14 cellular contexts compared by ENCODE assay signal in genomic region chr14:104984056-104984894, GRCh38. TPM values are rescaled to one million over a fixed set of nuclear protein-coding genes. Genes with fewer than 3 reads are reported as not detected.
DNase-seq lines count a peak whose midpoint lies in the region; ATAC-seq and TF ChIP-seq lines count a peak whose summit lies in the region.
"Had no signal": no experiment of that assay in that cellular context is flagged by ENCODE, and none has a peak within 500 bp of the region (broad histone marks: within the 10 kb centered on the region; RNA-seq: fewer than 3 reads in every experiment).

No MANE protein-coding gene starts in this region.

- H3K27ac Mint-ChIP-seq in progenitor cell of endocrine pancreas: peak overlapping the region; percentile 16

- H3K9me3 Mint-ChIP-seq in activated T-cell treated with anti-CD3 and anti-CD28 coated beads, Interleukin-2, amount 50 U/mL, for 4 hours: no peaks in the 10 kb centered on the region
- H3K9me3 Mint-ChIP-seq in progenitor cell of endocrine pancreas (ENCODE audit: low read depth): no peaks in the 10 kb centered on the region

- H3K4me1 ChIP-seq in RWPE2 (ENCODE audit: insufficient read depth, poor library complexity, severe bottlenecking) (peaks cover 12% of the 10 kb centered on the region), esophagus squamous epithelium (peaks cover 11 to 39% (median 15%) of the 10 kb centered on the region in 3 donors), tibial artery (peaks cover 0 to 21% (median 9%) of the 10 kb centered on the region in 4 donors)

- H3K36me3 Mint-ChIP-seq in activated T-cell treated with anti-CD3 and anti-CD28 coated beads, Interleukin-2, amount 50 U/mL, for 4 hours (ENCODE audit: insufficient read depth): no peaks in the 10 kb centered on the region
- no peaks in the 10 kb centered on the region for H3K36me3 Mint-ChIP-seq in progenitor cell of endocrine pancreas (ENCODE audit: insufficient read depth)

- intact Hi-C loops in esophagus squamous epithelium (cut with DNase I): no loop called here
- intact Hi-C loops in tibial artery (cut with DNase I; ENCODE audit: low total_unique reads): loop anchor here (5.0 to 10.0 kb wide), 2 partner anchors 108 to 511 kb away; partner anchors contain the start of gene TEDC1

- peaks cover 8% of the 10 kb centered on the region for H3K27me3 Mint-ChIP-seq in activated T-cell treated with anti-CD3 and anti-CD28 coated beads, Interleukin-2, amount 50 U/mL, for 4 hours (ENCODE audit: low read depth)
- peaks cover 25% of the 10 kb centered on the region for H3K27me3 Mint-ChIP-seq in progenitor cell of endocrine pancreas

- no peak overlapping the region for H3K27ac ChIP-seq in RWPE2 (ENCODE audit: poor library complexity, severe bottlenecking)
- H3K27ac ChIP-seq in esophagus squamous epithelium: peak overlapping the region in 3 of 4 donors; percentile 39 to 88 (median 87)
- H3K27ac ChIP-seq in tibial artery: peak overlapping the region in 1 of 2 donors; percentile 82

- H3K4me3 ChIP-seq in RWPE2 (ENCODE audit: severe bottlenecking) (no peak overlapping the region), esophagus squamous epithelium (no peak overlapping the region), tibial artery (no peak overlapping the region)

- DNase-seq in activated T-cell treated with anti-CD3 and anti-CD28 coated beads, Interleukin-2, amount 50 U/mL, for 4 hours: no peak
- DNase-seq in activated T-cell treated with anti-CD3 and anti-CD28 coated beads, Interleukin-2, amount 50 U/mL, for 1 hour: no peak
- DNase-seq in RWPE2 (ENCODE audit: low spot score) (peak; percentile 70), esophagus squamous epithelium (lab: John Stamatoyannopoulos, UW) (no peak), progenitor cell of endocrine pancreas (ENCODE audit: low spot score, unreplicated experiment) (no peak), tibial artery (no peak)
- DNase-seq: EL, NCI-H1105 treated with DMSO at 0.1 percent for 48 hours, small intestine had no signal

- TF ChIP-seq POLR2A in esophagus squamous epithelium (IDR thresholded peaks at IDR 0.05): no peak

- peaks cover 5% of the 10 kb centered on the region for H3K4me1 Mint-ChIP-seq in activated T-cell treated with anti-CD3 and anti-CD28 coated beads, Interleukin-2, amount 50 U/mL, for 4 hours (ENCODE audit: low read depth)
- H3K4me1 Mint-ChIP-seq in progenitor cell of endocrine pancreas (ENCODE audit: low read depth): peaks cover 4% of the 10 kb centered on the region

- WGBS in esophagus squamous epithelium, 2 donors: 70 to 95% methylated on average over 4 of the region's 15 CpGs

- H3K4me3 Mint-ChIP-seq in activated T-cell treated with anti-CD3 and anti-CD28 coated beads, Interleukin-2, amount 50 U/mL, for 4 hours: peak overlapping the region; percentile 73
- H3K4me3 Mint-ChIP-seq in progenitor cell of endocrine pancreas (ENCODE audit: low read depth): peak overlapping the region; percentile 76

- H3K9me3 ChIP-seq in RWPE2 (ENCODE audit: severe bottlenecking): no peaks in the 10 kb centered on the region
- H3K9me3 ChIP-seq in esophagus squamous epithelium: no peaks in the 10 kb centered on the region
- no peaks in the 10 kb centered on the region for H3K9me3 ChIP-seq in tibial artery

- ATAC-seq in activated T-cell treated with anti-CD3 and anti-CD28 coated beads, Interleukin-2, amount 50 U/mL, for 4 hours: no peak
- no peak for ATAC-seq in RWPE2 (ENCODE audit: low read depth)
- ATAC-seq in GM21619 (IDR thresholded peaks at IDR 0.05; ENCODE audit: unreplicated experiment): no peak
- no peak for ATAC-seq in HG02571 (IDR thresholded peaks at IDR 0.05; ENCODE audit: unreplicated experiment)

- TF ChIP-seq CTCF in RWPE2 (IDR thresholded peaks at IDR 0.05; ENCODE audit: poor library complexity, severe bottlenecking) (no peak), esophagus squamous epithelium (IDR thresholded peaks at IDR 0.05) (no peak), progenitor cell of endocrine pancreas (IDR thresholded peaks at IDR 0.05; ENCODE audit: unreplicated experiment) (no peak), tibial artery (IDR thresholded peaks at IDR 0.05) (no peak)

- H3K27me3 ChIP-seq in RWPE2 (ENCODE audit: insufficient read depth, poor library complexity, severe bottlenecking) (no peaks in the 10 kb centered on the region), esophagus squamous epithelium (no peaks in the 10 kb centered on the region), tibial artery (no peaks in the 10 kb centered on the region)

- H3K36me3 ChIP-seq in RWPE2 (ENCODE audit: low read depth) (no peaks in the 10 kb centered on the region), esophagus squamous epithelium (no peaks in the 10 kb centered on the region), tibial artery (peaks cover 0 to 2% (median 0%) of the 10 kb centered on the region in 3 donors)

RNA-seq across cellular contexts. Expression of gene CLBA1, which starts 1.3 kb away (rescaled TPM):
- 1 to 10 TPM; 2.9 to 3.8 (median 3.3) TPM for total RNA-seq in activated T-cell treated with anti-CD3 and anti-CD28 coated beads, Interleukin-2, amount 50 U/mL, for 4 hours
- total RNA-seq in esophagus squamous epithelium (10 to 100 TPM in 1 of 4 donors, 1 to 10 TPM in 3; 5.5 to 19.3 (median 7.3) TPM), progenitor cell of endocrine pancreas (20.1 and 20.8 TPM in 2 replicates)

RNA-seq across cellular contexts. Expression of gene AHNAK2, which starts 6.1 kb away (rescaled TPM):
- under 1 TPM; under 0.01 to 0.08 (median 0.05) TPM for total RNA-seq in activated T-cell treated with anti-CD3 and anti-CD28 coated beads, Interleukin-2, amount 50 U/mL, for 4 hours
- 100 to 1,000 TPM; 147 to 313 (median 172) TPM for total RNA-seq in esophagus squamous epithelium
- total RNA-seq in progenitor cell of endocrine pancreas: 1.1 and 1.2 TPM in 2 replicates

RNA-seq across cellular contexts. Expression of gene CDCA4, which starts 36.6 kb away (rescaled TPM):
- total RNA-seq in activated T-cell treated with anti-CD3 and anti-CD28 coated beads, Interleukin-2, amount 50 U/mL, for 4 hours: 10 to 100 TPM; 55.1 to 72.2 (median 58.3) TPM
- total RNA-seq in esophagus squamous epithelium (10 to 100 TPM; 15.3 to 35.0 (median 23.3) TPM), progenitor cell of endocrine pancreas (21.5 and 22.9 TPM in 2 replicates)

RNA-seq across cellular contexts. Expression of gene PLD4, which starts 59.6 kb away (rescaled TPM):
- total RNA-seq in activated T-cell treated with anti-CD3 and anti-CD28 coated beads, Interleukin-2, amount 50 U/mL, for 4 hours: under 1 TPM in 1 of 3 donors, not detected in 2; 0.08 TPM
- under 1 TPM; 0.18 to 0.95 (median 0.64) TPM for total RNA-seq in esophagus squamous epithelium
- 0.05 TPM in 1 of 2 replicates, not detected in the other for total RNA-seq in progenitor cell of endocrine pancreas
- total RNA-seq: myocyte, NCI-H460, RPMI7951 had no signal

Comparison
In these comparisons a context has a peak if more than half of its experiments do, and no peak if none do; other contexts are left out.
1. RNA of gene AHNAK2, which starts 6.1 kb away (total RNA-seq): 147 to 313 TPM in esophagus squamous epithelium; 1.1 to 1.2 TPM in progenitor cell of endocrine pancreas and under 0.01 to 0.08 TPM in activated T-cell treated with anti-CD3 and anti-CD28 coated beads, Interleukin-2, amount 50 U/mL, for 4 hours; every median in the first group is over 10 times any median in the second.